ENCODE assay signal across 14 cellular contexts in the genomic region with DNA sequence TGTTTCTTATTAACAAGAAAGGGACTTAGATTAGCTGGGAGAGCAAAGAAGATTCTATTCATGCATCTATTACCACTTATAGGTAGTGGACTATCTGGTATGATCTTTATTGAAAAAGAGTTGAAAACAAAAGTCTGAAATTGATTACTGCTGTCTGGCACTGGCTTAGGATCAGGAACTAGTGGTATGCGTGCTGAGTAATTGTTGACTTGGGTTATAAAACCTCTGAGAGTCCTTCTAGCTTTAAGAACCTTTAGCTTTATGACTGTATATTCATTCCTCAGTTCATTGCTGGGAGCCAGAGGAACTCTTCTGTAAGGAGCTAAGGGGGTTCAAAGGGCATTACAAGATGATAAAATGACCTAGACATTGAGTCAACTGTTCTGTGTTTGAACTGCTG. TPM values are rescaled to one million over a fixed set of nuclear protein-coding genes. Genes with fewer than 3 reads are reported as not detected.
DNase-seq lines count a peak whose midpoint lies in the region; ATAC-seq and TF ChIP-seq lines count a peak whose summit lies in the region.
"Had no signal": no experiment of that assay in that cellular context is flagged by ENCODE, and none has a peak within 500 bp of the region (broad histone marks: within the 10 kb centered on the region; RNA-seq: fewer than 3 reads in every experiment).

No MANE protein-coding gene starts in this region.

- H3K4me1 ChIP-seq in mucosa of descending colon (ENCODE audit: low read depth) (peaks cover 7% of the 10 kb centered on the region), uterus (no peaks in the 10 kb centered on the region)
- H3K4me1 ChIP-seq: adrenal gland, right atrium auricular region had no signal

- TF ChIP-seq POLR2A in uterus (IDR thresholded peaks at IDR 0.05): no peak

- H3K27me3 ChIP-seq in uterus: no peaks in the 10 kb centered on the region
- H3K27me3 ChIP-seq: adrenal gland, right atrium auricular region had no signal

- intact Hi-C loops in mucosa of descending colon (cut with DNase I, micrococcal nuclease) (no loop called here), uterus (cut with DNase I; ENCODE audit: low total_unique reads) (no loop called here)

- H3K27ac ChIP-seq in uterus: no peak overlapping the region
- H3K27ac ChIP-seq: adrenal gland, KMS-11, right atrium auricular region, VCaP had no signal

- H3K4me3 ChIP-seq in mucosa of descending colon (no peak overlapping the region), uterus (no peak overlapping the region)
- H3K4me3 ChIP-seq: adrenal gland, right atrium auricular region had no signal

- peak; percentile 46 for ATAC-seq in HG02884 (IDR thresholded peaks at IDR 0.05; ENCODE audit: unreplicated experiment)
- peak; percentile 98 for ATAC-seq in mucosa of descending colon
- ATAC-seq in GM19324 (IDR thresholded peaks at IDR 0.05; ENCODE audit: low FRiP score, unreplicated experiment): no peak
- no peak for ATAC-seq in HG02571 (IDR thresholded peaks at IDR 0.05; ENCODE audit: unreplicated experiment)
- no peak for ATAC-seq in HG02623 (IDR thresholded peaks at IDR 0.05; ENCODE audit: unreplicated experiment)
- ATAC-seq: naive thymus-derived CD4-positive, alpha-beta T cell had no signal

- DNase-seq in Caki2 (ENCODE audit: low read depth): peak; percentile 30
- DNase-seq in dermis blood vessel endothelial cell: peak; percentile 69
- DNase-seq in mucosa of descending colon: peak in 1 of 3 donors; percentile 29
- DNase-seq in uterus: no peak
- DNase-seq: adrenal gland; GF-D8; naive thymus-derived CD4-positive, alpha-beta T cell had no signal

- H3K9me3 ChIP-seq in mucosa of descending colon (no peaks in the 10 kb centered on the region), uterus (no peaks in the 10 kb centered on the region)
- H3K9me3 ChIP-seq: adrenal gland, right atrium auricular region had no signal

- in situ Hi-C loops in Caki2 (cut with HindIII; ENCODE audit: low pct_unique_long_range_greater_than_20kb, low sequenced_read_pairs): no loop called here

- TF ChIP-seq CTCF in mucosa of descending colon (IDR thresholded peaks at IDR 0.05) (peak; percentile 6), uterus (IDR thresholded peaks at IDR 0.05) (no peak)

- H3K36me3 ChIP-seq in mucosa of descending colon (ENCODE audit: low read depth): no peaks in the 10 kb centered on the region
- no peaks in the 10 kb centered on the region for H3K36me3 ChIP-seq in uterus
- H3K36me3 ChIP-seq: adrenal gland, right atrium auricular region had no signal

RNA-seq across cellular contexts. Expression of a gene that starts 7.6 kb away (rescaled TPM):
- 39.8 and 41.6 TPM in 2 replicates for total RNA-seq in Caki2 (2014; rRNA removed; shearing (Covaris generic); ENCODE audit: low replicate concordance)
- total RNA-seq in dermis blood vessel endothelial cell: 4.1 and 8.4 TPM in 2 replicates
- 10 to 100 TPM; 16.8 to 44.8 (median 37.0) TPM for total RNA-seq in mucosa of descending colon
- 10 to 100 TPM in 2 of 4 donors, 1 to 10 TPM in 2; 6.8 to 19.2 (median 11.8) TPM for total RNA-seq in uterus

Comparison
In these comparisons a context has a peak if more than half of its experiments do, and no peak if none do; other contexts are left out.
1. DNase-seq: peak in Caki2 (single experiment) and dermis blood vessel endothelial cell (single experiment); none in uterus (0 of 2).
2. ATAC-seq: peak in HG02884 (single experiment) and mucosa of descending colon (single experiment); none in GM19324 (single experiment), HG02571 (single experiment) and HG02623 (single experiment).